Comparison of ENCODE assay signal across 1 cellular context in the genomic region with DNA sequence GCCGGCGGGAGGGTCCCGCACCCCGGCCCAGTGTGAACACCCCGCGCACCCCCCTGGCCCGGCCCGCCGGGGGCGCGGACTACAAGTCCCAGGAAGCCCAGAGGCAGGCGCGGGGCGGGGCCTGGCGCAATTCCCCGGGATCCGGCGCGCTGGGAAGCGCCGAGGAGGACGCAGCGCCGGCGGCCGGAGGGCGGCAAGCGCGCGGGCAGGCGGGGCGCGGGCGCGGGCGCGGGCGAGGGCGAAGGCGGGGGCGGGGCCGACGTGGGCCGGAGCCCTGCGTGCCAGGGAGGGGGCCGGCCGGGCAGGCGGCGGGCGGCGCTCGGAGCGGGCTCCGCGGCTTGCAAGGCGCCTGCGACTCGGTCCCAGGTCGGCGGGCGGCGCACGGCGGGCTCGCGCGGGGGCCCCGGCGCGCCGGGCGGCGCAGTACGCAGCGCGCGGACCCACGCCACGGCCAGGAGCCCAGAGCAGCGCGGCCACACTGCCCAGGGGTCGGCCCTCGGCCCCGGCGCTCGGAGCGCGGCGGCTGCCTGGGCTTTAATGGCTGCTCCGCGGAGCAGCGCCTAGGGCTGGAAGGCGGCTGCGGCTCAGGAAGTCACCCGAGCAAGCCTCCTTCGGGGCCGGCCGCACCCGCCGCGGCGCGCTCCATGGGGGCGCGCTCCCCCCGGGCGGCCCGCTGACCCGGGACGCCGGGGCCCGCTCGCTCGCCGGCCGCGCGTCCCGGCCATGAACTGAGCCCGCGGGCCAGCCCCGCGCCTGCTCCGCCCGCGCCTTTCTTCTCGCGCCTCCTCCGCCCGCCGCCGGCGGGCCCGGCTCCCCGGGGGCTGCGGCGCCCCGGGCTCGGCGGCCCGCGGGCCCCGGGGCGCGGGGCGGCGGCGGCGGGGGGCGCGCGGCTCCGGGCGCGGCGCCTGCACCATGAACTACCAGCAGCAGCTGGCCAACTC.
TF ChIP-seq lines count a peak whose summit lies in the region.

AGAP1 (plus strand) TSS at position 269 of the 941 bp plus-strand sequence.

TF ChIP-seq in K562, 482 proteins besides CTCF, POLR2A, EP300 and RAD21 (continued from another document):
- TF ChIP-seq ZNF592 (IDR thresholded peaks at IDR 0.05): 0 out of 2 replicates have a peak, but pooled peaks have one; percentile 12
- TF ChIP-seq, protein P1, sequence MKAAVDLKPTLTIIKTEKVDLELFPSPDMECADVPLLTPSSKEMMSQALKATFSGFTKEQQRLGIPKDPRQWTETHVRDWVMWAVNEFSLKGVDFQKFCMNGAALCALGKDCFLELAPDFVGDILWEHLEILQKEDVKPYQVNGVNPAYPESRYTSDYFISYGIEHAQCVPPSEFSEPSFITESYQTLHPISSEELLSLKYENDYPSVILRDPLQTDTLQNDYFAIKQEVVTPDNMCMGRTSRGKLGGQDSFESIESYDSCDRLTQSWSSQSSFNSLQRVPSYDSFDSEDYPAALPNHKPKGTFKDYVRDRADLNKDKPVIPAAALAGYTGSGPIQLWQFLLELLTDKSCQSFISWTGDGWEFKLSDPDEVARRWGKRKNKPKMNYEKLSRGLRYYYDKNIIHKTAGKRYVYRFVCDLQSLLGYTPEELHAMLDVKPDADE (conservative IDR thresholded peaks at IDR 0.05; ENCODE audit: control insufficient read depth, low read depth, low read length): peak; percentile 81
- TF ChIP-seq RBBP5 (IDR thresholded peaks at IDR 0.05; ENCODE audit: borderline replicate concordance, insufficient read depth, low read length, poor library complexity, severe bottlenecking): no peak
- peak; percentile 13 for TF ChIP-seq RBFOX2 (IDR thresholded peaks at IDR 0.05; ENCODE audit: low read depth, low read length)
- peak; percentile 47; the same call in 1 of the 2 replicates for TF ChIP-seq HNRNPL (IDR thresholded peaks at IDR 0.05; ENCODE audit: low read depth, low read length)
- TF ChIP-seq ZNF347 (CRISPR knock-in tag; IDR thresholded peaks at IDR 0.05; ENCODE audit: low read depth): no peak
- no peak for TF ChIP-seq SIRT6 (IDR thresholded peaks at IDR 0.05; ENCODE audit: low read depth, low read length)
- TF ChIP-seq CTBP1 (IDR thresholded peaks at IDR 0.05; ENCODE audit: borderline replicate concordance): 0 out of 2 replicates have a peak, but pooled peaks have one; percentile 32
- TF ChIP-seq ZNF143 (CRISPR knock-in tag; IDR thresholded peaks at IDR 0.05): peak; percentile 74
- TF ChIP-seq CXXC5 (CRISPR knock-in tag; IDR thresholded peaks at IDR 0.05): peak; percentile 80
- no peak for TF ChIP-seq GTF2A2 (tag; IDR thresholded peaks at IDR 0.05)
- peak; percentile 36; the same call in 1 of the 2 replicates for TF ChIP-seq FOSL1 (tag; conservative IDR thresholded peaks at IDR 0.05)
- TF ChIP-seq, protein P2, sequence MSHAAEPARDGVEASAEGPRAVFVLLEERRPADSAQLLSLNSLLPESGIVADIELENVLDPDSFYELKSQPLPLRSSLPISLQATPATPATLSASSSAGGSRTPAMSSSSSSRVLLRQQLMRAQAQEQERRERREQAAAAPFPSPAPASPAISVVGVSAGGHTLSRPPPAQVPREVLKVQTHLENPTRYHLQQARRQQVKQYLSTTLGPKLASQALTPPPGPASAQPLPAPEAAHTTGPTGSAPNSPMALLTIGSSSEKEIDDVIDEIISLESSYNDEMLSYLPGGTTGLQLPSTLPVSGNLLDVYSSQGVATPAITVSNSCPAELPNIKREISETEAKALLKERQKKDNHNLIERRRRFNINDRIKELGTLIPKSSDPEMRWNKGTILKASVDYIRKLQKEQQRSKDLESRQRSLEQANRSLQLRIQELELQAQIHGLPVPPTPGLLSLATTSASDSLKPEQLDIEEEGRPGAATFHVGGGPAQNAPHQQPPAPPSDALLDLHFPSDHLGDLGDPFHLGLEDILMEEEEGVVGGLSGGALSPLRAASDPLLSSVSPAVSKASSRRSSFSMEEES (CRISPR knock-in tag; IDR thresholded peaks at IDR 0.05): no peak
- TF ChIP-seq, protein P3, sequence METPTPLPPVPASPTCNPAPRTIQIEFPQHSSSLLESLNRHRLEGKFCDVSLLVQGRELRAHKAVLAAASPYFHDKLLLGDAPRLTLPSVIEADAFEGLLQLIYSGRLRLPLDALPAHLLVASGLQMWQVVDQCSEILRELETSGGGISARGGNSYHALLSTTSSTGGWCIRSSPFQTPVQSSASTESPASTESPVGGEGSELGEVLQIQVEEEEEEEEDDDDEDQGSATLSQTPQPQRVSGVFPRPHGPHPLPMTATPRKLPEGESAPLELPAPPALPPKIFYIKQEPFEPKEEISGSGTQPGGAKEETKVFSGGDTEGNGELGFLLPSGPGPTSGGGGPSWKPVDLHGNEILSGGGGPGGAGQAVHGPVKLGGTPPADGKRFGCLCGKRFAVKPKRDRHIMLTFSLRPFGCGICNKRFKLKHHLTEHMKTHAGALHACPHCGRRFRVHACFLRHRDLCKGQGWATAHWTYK (CRISPR knock-in tag; IDR thresholded peaks at IDR 0.05): 0 out of 2 replicates have a peak, but pooled peaks have one; percentile 40
- TF ChIP-seq CREB1 (IDR thresholded peaks at IDR 0.05): peak; percentile 52; the same call in 1 of the 2 replicates
- no peak for TF ChIP-seq CREB1 (CRISPR knock-in tag; IDR thresholded peaks at IDR 0.05)
- TF ChIP-seq RB1 (IDR thresholded peaks at IDR 0.05; ENCODE audit: low read depth): peak; percentile 69
- no peak for TF ChIP-seq ATF7 (IDR thresholded peaks at IDR 0.05)
- TF ChIP-seq ARNT (IDR thresholded peaks at IDR 0.05): no peak
- TF ChIP-seq EHMT2 (IDR thresholded peaks at IDR 0.05): no peak
- peak; percentile 79 for TF ChIP-seq GABPA (tag; conservative IDR thresholded peaks at IDR 0.05; ENCODE audit: low read depth)
- TF ChIP-seq ZNF766 (CRISPR knock-in tag; conservative IDR thresholded peaks at IDR 0.05): 0 out of 2 replicates have a peak, but pooled peaks have one; percentile 38
- peak in 1 of 3 experiments; percentile 53 for TF ChIP-seq YY1 (IDR thresholded peaks at IDR 0.05; ENCODE audit: borderline replicate concordance in 1 of 3, control insufficient read depth in 1 of 3, extremely low read depth in 1 of 3, insufficient read depth in 3 of 3, insufficient read length in 1 of 3, insufficient replicate concordance in 2 of 3, low read depth in 1 of 3, low read length in 2 of 3)
- TF ChIP-seq ZFX (CRISPR knock-in tag; IDR thresholded peaks at IDR 0.05): 0 out of 2 replicates have a peak, but pooled peaks have one; percentile 7
- peak; percentile 65; the same call in 1 of the 2 replicates for TF ChIP-seq ZBTB7A (IDR thresholded peaks at IDR 0.05; ENCODE audit: borderline replicate concordance, control insufficient read depth, low read depth, low read length)
- TF ChIP-seq VEZF1 (CRISPR knock-in tag; IDR thresholded peaks at IDR 0.05): peak; percentile 94
- TF ChIP-seq, protein P4, sequence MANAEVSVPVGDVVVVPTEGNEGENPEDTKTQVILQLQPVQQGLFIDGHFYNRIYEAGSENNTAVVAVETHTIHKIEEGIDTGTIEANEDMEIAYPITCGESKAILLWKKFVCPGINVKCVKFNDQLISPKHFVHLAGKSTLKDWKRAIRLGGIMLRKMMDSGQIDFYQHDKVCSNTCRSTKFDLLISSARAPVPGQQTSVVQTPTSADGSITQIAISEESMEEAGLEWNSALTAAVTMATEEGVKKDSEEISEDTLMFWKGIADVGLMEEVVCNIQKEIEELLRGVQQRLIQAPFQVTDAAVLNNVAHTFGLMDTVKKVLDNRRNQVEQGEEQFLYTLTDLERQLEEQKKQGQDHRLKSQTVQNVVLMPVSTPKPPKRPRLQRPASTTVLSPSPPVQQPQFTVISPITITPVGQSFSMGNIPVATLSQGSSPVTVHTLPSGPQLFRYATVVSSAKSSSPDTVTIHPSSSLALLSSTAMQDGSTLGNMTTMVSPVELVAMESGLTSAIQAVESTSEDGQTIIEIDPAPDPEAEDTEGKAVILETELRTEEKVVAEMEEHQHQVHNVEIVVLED (CRISPR knock-in tag; IDR thresholded peaks at IDR 0.05): peak; percentile 88
- no peak for TF ChIP-seq XRCC3 (IDR thresholded peaks at IDR 0.05)
- peak; percentile 87 for TF ChIP-seq HCFC1 (IDR thresholded peaks at IDR 0.05; ENCODE audit: low read depth, low read length)
